20 cellular contexts compared by ENCODE assay signal in genomic region chr2:229900012-229900411, GRCh38.
"Had no signal": no experiment of that assay in that cellular context is flagged by ENCODE, and none has a peak within 500 bp of the region (broad histone marks: within the 10 kb centered on the region; RNA-seq: fewer than 3 reads in every experiment).

No MANE protein-coding gene starts in this region.

- H3K4me3 Mint-ChIP-seq: activated CD8-positive, alpha-beta T cell treated with anti-CD3 and anti-CD28 coated beads, Interleukin-2, amount 10 ng/mL, durations not matched to agents 7 days and 5 days; activated naive CD8-positive, alpha-beta T cell treated with anti-CD3 and anti-CD28 coated beads for 36 hours; endodermal cell; neural progenitor cell; WTC11 had no signal

- H3K9me3 Mint-ChIP-seq: activated naive CD8-positive, alpha-beta T cell treated with anti-CD3 and anti-CD28 coated beads for 36 hours; endodermal cell; neural progenitor cell; WTC11 had no signal

- FAIRE-seq: keratinocyte had no signal

- DNase-seq: activated CD4-positive, alpha-beta T cell treated with anti-CD3 and anti-CD28 coated beads for 4 hours; activated CD8-positive, alpha-beta memory T cell treated with anti-CD3 and anti-CD28 coated beads, Interleukin-2, amount 50 U/mL, for 4 hours; activated CD8-positive, alpha-beta T cell treated with anti-CD3 and anti-CD28 coated beads, Interleukin-2, amount 10 ng/mL, durations not matched to agents 7 days and 5 days; activated naive CD4-positive, alpha-beta T cell; activated naive CD8-positive, alpha-beta T cell treated with anti-CD3 and anti-CD28 coated beads for 36 hours; amniotic stem cell; body of pancreas; central memory CD4-positive, alpha-beta T cell; colonic mucosa; foreskin melanocyte; hypothalamus; stimulated activated CD4-positive, alpha-beta T cell treated with anti-CD3 and anti-CD28 coated beads, Interleukin-2, amount 100 ng/mL, for 24 hours; stimulated activated naive CD8-positive, alpha-beta T cell treated with anti-CD3 and anti-CD28 coated beads, Interleukin-15, Interleukin-2, amounts not matched to agents 100 U/mL and 50 U/mL, for 24 hours; substantia nigra; tibial artery had no signal

- H3K27me3 Mint-ChIP-seq: activated naive CD8-positive, alpha-beta T cell treated with anti-CD3 and anti-CD28 coated beads for 36 hours; progenitor cell of endocrine pancreas had no signal

- ATAC-seq: activated CD8-positive, alpha-beta T cell treated with anti-CD3 and anti-CD28 coated beads, Interleukin-2, amount 10 ng/mL, durations not matched to agents 7 days and 5 days; body of pancreas; stimulated activated naive CD8-positive, alpha-beta T cell treated with anti-CD3 and anti-CD28 coated beads, Interleukin-15, Interleukin-2, amounts not matched to agents 100 U/mL and 50 U/mL, for 24 hours; WTC11 had no signal

- H3K27ac Mint-ChIP-seq: activated CD8-positive, alpha-beta T cell treated with anti-CD3 and anti-CD28 coated beads, Interleukin-2, amount 10 ng/mL, durations not matched to agents 7 days and 5 days; activated naive CD8-positive, alpha-beta T cell treated with anti-CD3 and anti-CD28 coated beads for 36 hours; endodermal cell; neural progenitor cell; progenitor cell of endocrine pancreas had no signal
